In the genomic region with DNA sequence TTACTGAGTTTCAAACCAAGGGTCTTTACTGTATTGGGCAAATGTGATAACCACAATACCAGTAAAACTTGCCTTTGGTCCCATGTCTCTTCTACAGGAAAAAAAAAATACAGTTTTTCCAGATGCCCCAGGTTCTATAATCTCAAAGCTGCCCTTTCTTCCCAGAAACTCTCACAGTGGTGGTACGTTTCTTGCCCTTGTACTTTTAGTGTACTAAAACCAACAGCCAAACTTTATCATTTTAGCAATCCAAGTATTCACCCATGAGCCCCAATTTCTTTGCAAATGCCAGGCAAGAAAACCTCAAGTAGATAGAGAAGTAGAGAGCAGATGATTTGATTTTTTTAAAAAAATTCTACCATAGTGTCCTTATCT, we compare ENCODE assay signal across 8 cellular contexts.
DNase-seq lines count a peak whose midpoint lies in the region; TF ChIP-seq lines count a peak whose summit lies in the region.

No MANE protein-coding gene starts in this region.

- H3K4me1 ChIP-seq in hepatocyte (ENCODE audit: insufficient read depth), result no peaks in the 10 kb centered on the region
- peaks cover 15% of the 10 kb centered on the region for H3K4me1 ChIP-seq in suprapubic skin

- H3K27me3 Mint-ChIP-seq in activated naive CD4-positive, alpha-beta T cell treated with anti-CD3 and anti-CD28 coated beads, Interleukin-2, amount 50 U/mL, for 24 hours, result no peaks in the 10 kb centered on the region
- peaks cover 3% of the 10 kb centered on the region for H3K27me3 Mint-ChIP-seq in activated CD4-positive, alpha-beta memory T cell treated with anti-CD3 and anti-CD28 coated beads for 36 hours

- H4K20me1 ChIP-seq in hepatocyte (ENCODE audit: insufficient read depth, poor library complexity, severe bottlenecking), result no peaks in the 10 kb centered on the region

- H3K4me1 Mint-ChIP-seq in activated naive CD4-positive, alpha-beta T cell treated with anti-CD3 and anti-CD28 coated beads, Interleukin-2, amount 50 U/mL, for 24 hours, result peaks cover 36% of the 10 kb centered on the region
- peaks cover 33% of the 10 kb centered on the region for H3K4me1 Mint-ChIP-seq in activated CD4-positive, alpha-beta memory T cell treated with anti-CD3 and anti-CD28 coated beads for 36 hours (ENCODE audit: low read depth)

- H3K9me3 Mint-ChIP-seq in activated naive CD4-positive, alpha-beta T cell treated with anti-CD3 and anti-CD28 coated beads, Interleukin-2, amount 50 U/mL, for 24 hours, result no peaks in the 10 kb centered on the region
- no peaks in the 10 kb centered on the region for H3K9me3 Mint-ChIP-seq in activated CD4-positive, alpha-beta memory T cell treated with anti-CD3 and anti-CD28 coated beads for 36 hours

- H3K4me2 ChIP-seq in hepatocyte, result peak overlapping the region; percentile 72

- H3K27ac ChIP-seq in hepatocyte, result no peak overlapping the region
- no peak overlapping the region for H3K27ac ChIP-seq in suprapubic skin

- TF ChIP-seq CTCF in hepatocyte (IDR thresholded peaks at IDR 0.05; ENCODE audit: poor library complexity) (no peak), suprapubic skin (IDR thresholded peaks at IDR 0.05) (no peak)

- intact Hi-C loops in activated CD4-positive, alpha-beta memory T cell treated with anti-CD3 and anti-CD28 coated beads for 36 hours (cut with micrococcal nuclease), result loop anchor here (5.0 to 10.0 kb wide), 2 partner anchors 1202 to 1730 kb away; a partner anchor contains a TSS

- no peak for DNase-seq in activated naive CD4-positive, alpha-beta T cell treated with Interleukin-2 at 50 U/mL for 16 hours
- no peak for DNase-seq in activated CD4-positive, alpha-beta memory T cell treated with anti-CD3 and anti-CD28 coated beads for 36 hours
- DNase-seq in hepatocyte (ENCODE audit: low spot score) (no peak), suprapubic skin (ENCODE audit: low spot score in 2 of 2) (no peak), dermis blood vessel endothelial cell (no peak), LoVo (ENCODE audit: low spot score) (no peak), HuH-7.5 (ENCODE audit: low spot score) (no peak)

- TF ChIP-seq EP300 in suprapubic skin (IDR thresholded peaks at IDR 0.05), result no peak

- POLR2A ChIA-PET in activated CD4-positive, alpha-beta memory T cell treated with anti-CD3 and anti-CD28 coated beads for 36 hours (lab: Charles Lee), result interaction anchor here (1.3 to 2.0 kb wide), 6 partner anchors 18 to 622 kb away, joined by 3 to 4 read pairs (median 4); a partner anchor contains a TSS

- peak overlapping the region; percentile 91 for H3K4me3 Mint-ChIP-seq in activated naive CD4-positive, alpha-beta T cell treated with anti-CD3 and anti-CD28 coated beads, Interleukin-2, amount 50 U/mL, for 24 hours
- peak overlapping the region; percentile 8 for H3K4me3 Mint-ChIP-seq in activated CD4-positive, alpha-beta memory T cell treated with anti-CD3 and anti-CD28 coated beads for 36 hours

- H3K36me3 ChIP-seq in hepatocyte (replicated peaks; ENCODE audit: insufficient read depth, low read depth) (no peaks in the 10 kb centered on the region), suprapubic skin (no peaks in the 10 kb centered on the region)

- no peak for TF ChIP-seq POLR2A in suprapubic skin (IDR thresholded peaks at IDR 0.05)

- H3K9me2 ChIP-seq in hepatocyte (replicated peaks; ENCODE audit: insufficient read depth), result no peaks in the 10 kb centered on the region

- H3K79me2 ChIP-seq in hepatocyte, result no peaks in the 10 kb centered on the region

- H2AFZ ChIP-seq in hepatocyte, result peak overlapping the region; percentile 17

- no peaks in the 10 kb centered on the region for H3K36me3 Mint-ChIP-seq in activated naive CD4-positive, alpha-beta T cell treated with anti-CD3 and anti-CD28 coated beads, Interleukin-2, amount 50 U/mL, for 24 hours
- H3K36me3 Mint-ChIP-seq in activated CD4-positive, alpha-beta memory T cell treated with anti-CD3 and anti-CD28 coated beads for 36 hours, result peaks cover 3% of the 10 kb centered on the region

- H3K27me3 ChIP-seq in hepatocyte (no peaks in the 10 kb centered on the region), suprapubic skin (peaks cover 19% of the 10 kb centered on the region)

- peak overlapping the region; percentile 19 for H3K27ac Mint-ChIP-seq in activated naive CD4-positive, alpha-beta T cell treated with anti-CD3 and anti-CD28 coated beads, Interleukin-2, amount 50 U/mL, for 24 hours
- no peak overlapping the region for H3K27ac Mint-ChIP-seq in activated CD4-positive, alpha-beta memory T cell treated with anti-CD3 and anti-CD28 coated beads for 36 hours

- H3K4me3 ChIP-seq in hepatocyte, result no peak overlapping the region
- peak overlapping the region; percentile 70 for H3K4me3 ChIP-seq in suprapubic skin

- H3K9me3 ChIP-seq in hepatocyte (ENCODE audit: low read depth) (no peaks in the 10 kb centered on the region), suprapubic skin (no peaks in the 10 kb centered on the region)

- 9% methylated on average over 1 of the region's 1 CpG for WGBS in hepatocyte (ENCODE audit: low lambda C conversion rate, missing lambda C conversion rate)
- 22% methylated on average over 1 of the region's 1 CpG for WGBS in suprapubic skin

- CTCF ChIA-PET in activated CD4-positive, alpha-beta memory T cell treated with anti-CD3 and anti-CD28 coated beads for 36 hours (lab: Charles Lee), result interaction anchor here (0.7 to 3.1 kb wide), 4 partner anchors 18 to 366 kb away, joined by 4 to 47 read pairs (median 10); no protein-coding TSS in a partner anchor
